10 cellular contexts compared by ENCODE assay signal in the genomic region with DNA sequence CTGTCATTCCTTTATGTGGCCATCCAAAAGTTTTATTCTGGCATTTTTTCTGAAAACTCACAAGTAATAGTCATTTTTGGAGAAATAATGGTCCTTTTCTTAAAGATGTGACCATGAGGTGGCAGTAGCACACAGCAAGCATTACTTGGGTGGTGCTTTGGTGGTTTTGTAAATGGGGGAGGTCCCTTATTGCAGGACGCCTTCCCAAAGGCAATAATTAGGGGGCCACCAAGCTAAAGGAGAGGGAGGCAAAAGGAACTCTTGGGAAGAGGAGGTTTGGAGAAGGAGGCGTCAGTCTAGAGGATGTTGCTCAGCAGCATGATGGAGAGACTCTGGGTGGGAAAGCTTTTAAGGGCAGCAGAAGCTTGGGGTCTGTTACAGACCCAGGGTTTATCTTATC.
A peak's percentile ranks its signal among the peaks of the same experiment; 100 is the strongest.
DNase-seq lines count a peak whose midpoint lies in the region; ATAC-seq and TF ChIP-seq lines count a peak whose summit lies in the region.
"Had no signal": no experiment of that assay in that cellular context is flagged by ENCODE, and none has a peak within 500 bp of the region (broad histone marks: within the 10 kb centered on the region; RNA-seq: fewer than 3 reads in every experiment).

No MANE protein-coding gene starts in this region.

- TF ChIP-seq POLR2A in transverse colon (IDR thresholded peaks at IDR 0.05) = no peak

- ATAC-seq in GM18519 (IDR thresholded peaks at IDR 0.05; ENCODE audit: low FRiP score, unreplicated experiment) = no peak
- ATAC-seq: activated naive CD8-positive, alpha-beta T cell treated with anti-CD3 and anti-CD28 coated beads, Interleukin-2, amount 50 U/mL, for 24 hours had no signal

- H2AFZ ChIP-seq in smooth muscle cell (ENCODE audit: low read depth) = no peak overlapping the region

- DNase-seq in SKM-1 (lab: John Stamatoyannopoulos, UW; ENCODE audit: unreplicated experiment) (peak; percentile 2), SKM-1 treated with dmso at 0.1 percent for 144 hours (lab: John Stamatoyannopoulos, UW; ENCODE audit: unreplicated experiment) (no peak), NCI-H510A treated with DMSO at 0.1 percent for 48 hours (lab: John Stamatoyannopoulos, UW) (peak; percentile 1), epithelial cell of proximal tubule (ENCODE audit: low read depth) (no peak), smooth muscle cell (lab: John Stamatoyannopoulos, UW; ENCODE audit: unreplicated experiment) (no peak), transverse colon (no peak), NCI-H2081 treated with DMSO at 0.1 percent for 48 hours (lab: John Stamatoyannopoulos, UW) (no peak)
- DNase-seq: activated naive CD8-positive, alpha-beta T cell treated with anti-CD3 and anti-CD28 coated beads, Interleukin-2, amount 50 U/mL, for 24 hours; CD4-positive, CD25-positive, alpha-beta regulatory T cell had no signal

- H3K4me1 ChIP-seq in smooth muscle cell (ENCODE audit: low read depth) (no peaks in the 10 kb centered on the region), transverse colon (no peaks in the 10 kb centered on the region)

- TF ChIP-seq EP300 in transverse colon (IDR thresholded peaks at IDR 0.05; ENCODE audit: low read depth) = no peak

- no peaks in the 10 kb centered on the region for H3K27me3 ChIP-seq in smooth muscle cell (ENCODE audit: low read depth)
- H3K27me3 ChIP-seq in transverse colon = no peaks in the 10 kb centered on the region

- H3K4me3 ChIP-seq in epithelial cell of proximal tubule (ENCODE audit: low read depth, low read length) (no peak overlapping the region), smooth muscle cell (no peak overlapping the region), transverse colon (no peak overlapping the region)

- 20% methylated on average over 2 of the region's 2 CpGs for WGBS in smooth muscle cell (ENCODE audit: low lambda C conversion rate)
- WGBS in transverse colon (ENCODE audit: low coverage in 1 of 2), 2 donors = 6 to 24% methylated on average over 2 of the region's 2 CpGs

- H3K9me3 ChIP-seq in smooth muscle cell (replicated peaks; ENCODE audit: low read depth) (no peaks in the 10 kb centered on the region), transverse colon (no peaks in the 10 kb centered on the region)

- H3K27ac ChIP-seq in smooth muscle cell (ENCODE audit: low read depth) = no peak overlapping the region
- no peak overlapping the region for H3K27ac ChIP-seq in transverse colon

- H3K79me2 ChIP-seq in smooth muscle cell (ENCODE audit: low read depth) = no peaks in the 10 kb centered on the region

- H3K36me3 ChIP-seq in smooth muscle cell (ENCODE audit: low read depth) (no peaks in the 10 kb centered on the region), transverse colon (no peaks in the 10 kb centered on the region)

- H4K20me1 ChIP-seq in smooth muscle cell (ENCODE audit: low read depth) = no peaks in the 10 kb centered on the region

- in situ Hi-C loops in transverse colon (cut with MboI; ENCODE audit: low pct_ligation_motif_present in 1 of 4, low pct_unique_long_range_greater_than_20kb in 1 of 4, low sequenced_read_pairs in 3 of 4) = no loop called here

- H3K9ac ChIP-seq in smooth muscle cell (ENCODE audit: low read depth) = no peak overlapping the region

- H3K4me2 ChIP-seq in smooth muscle cell = no peak overlapping the region

- TF ChIP-seq CTCF in epithelial cell of proximal tubule (conservative IDR thresholded peaks at IDR 0.05; ENCODE audit: low read depth, low read length) (peak; percentile 65), smooth muscle cell (IDR thresholded peaks at IDR 0.05; ENCODE audit: borderline replicate concordance, insufficient read depth, poor library complexity, severe bottlenecking) (peak; percentile 44), transverse colon (IDR thresholded peaks at IDR 0.05) (no peak)

- intact Hi-C loops in transverse colon (cut with DNase I; ENCODE audit: low total_unique reads) = no loop called here

- no peaks in the 10 kb centered on the region for H3F3A ChIP-seq in smooth muscle cell (ENCODE audit: low read depth)

Comparison
In these comparisons a context has a peak if more than half of its experiments do, and no peak if none do; other contexts are left out.
1. DNase-seq: peak in SKM-1 (single experiment) and NCI-H510A treated with DMSO at 0.1 percent for 48 hours (single experiment); none in SKM-1 treated with dmso at 0.1 percent for 144 hours (single experiment), epithelial cell of proximal tubule (single experiment), smooth muscle cell (single experiment), transverse colon (single experiment) and NCI-H2081 treated with DMSO at 0.1 percent for 48 hours (single experiment).
2. CTCF ChIP-seq: peak in epithelial cell of proximal tubule (single experiment) and smooth muscle cell (single experiment); none in transverse colon (0 of 5).